11 cellular contexts compared by ENCODE assay signal in genomic region chr20:577167-577791, GRCh38. TPM values are rescaled to one million over a fixed set of nuclear protein-coding genes. Genes with fewer than 3 reads are reported as not detected.
DNase-seq lines count a peak whose midpoint lies in the region; ATAC-seq and TF ChIP-seq lines count a peak whose summit lies in the region.
"Had no signal": no experiment of that assay in that cellular context is flagged by ENCODE, and none has a peak within 500 bp of the region (broad histone marks: within the 10 kb centered on the region; RNA-seq: fewer than 3 reads in every experiment).

No MANE protein-coding gene starts in this region.

- H3K27me3 Mint-ChIP-seq in osteocyte (ENCODE audit: unreplicated experiment), result peaks cover 29% of the 10 kb centered on the region
- peaks cover 42% of the 10 kb centered on the region for H3K27me3 Mint-ChIP-seq in stimulated activated naive CD8-positive, alpha-beta T cell treated with anti-CD3 and anti-CD28 coated beads, Interleukin-15, amount 100 ng/mL, for 72 hours

- peak; percentile 23 for DNase-seq in DMS53 (lab: John Stamatoyannopoulos, UW)
- DNase-seq in DMS53 treated with DMSO at 0.1 percent for 48 hours (lab: John Stamatoyannopoulos, UW; ENCODE audit: unreplicated experiment), result no peak
- peak; percentile 38 for DNase-seq in NCI-H460 (ENCODE audit: extremely low read depth, low read depth)
- DNase-seq in astrocyte of the hippocampus (ENCODE audit: low read depth, low spot score), result peak; percentile 7
- no peak for DNase-seq in osteocyte (ENCODE audit: extremely low spot score, unreplicated experiment)
- no peak for DNase-seq in stimulated activated naive CD8-positive, alpha-beta T cell treated with anti-CD3 and anti-CD28 coated beads, Interleukin-15, amount 100 ng/mL, for 72 hours
- DNase-seq in NCI-H345 (lab: John Stamatoyannopoulos, UW), result no peak
- DNase-seq: 8988T, T-cell had no signal

- H3K36me3 Mint-ChIP-seq in osteocyte (ENCODE audit: unreplicated experiment), result no peaks in the 10 kb centered on the region
- H3K36me3 Mint-ChIP-seq: activated naive CD8-positive, alpha-beta T cell; T-cell had no signal

- no peak overlapping the region for H3K27ac Mint-ChIP-seq in osteocyte (ENCODE audit: unreplicated experiment)
- H3K27ac Mint-ChIP-seq in stimulated activated naive CD8-positive, alpha-beta T cell treated with anti-CD3 and anti-CD28 coated beads, Interleukin-15, amount 100 ng/mL, for 72 hours, result no peak overlapping the region
- H3K27ac Mint-ChIP-seq: activated naive CD8-positive, alpha-beta T cell; T-cell had no signal

- H3K4me1 Mint-ChIP-seq in osteocyte (ENCODE audit: unreplicated experiment), result peaks cover 3% of the 10 kb centered on the region
- H3K4me1 Mint-ChIP-seq in stimulated activated naive CD8-positive, alpha-beta T cell treated with anti-CD3 and anti-CD28 coated beads, Interleukin-15, amount 100 ng/mL, for 72 hours, result no peaks in the 10 kb centered on the region

- TF ChIP-seq CTCF in osteocyte (IDR thresholded peaks at IDR 0.05), result peak; percentile 16

- ATAC-seq in stimulated activated naive CD8-positive, alpha-beta T cell treated with anti-CD3 and anti-CD28 coated beads, Interleukin-15, amount 100 ng/mL, for 72 hours, result no peak
- no peak for ATAC-seq in GM19452 (IDR thresholded peaks at IDR 0.05; ENCODE audit: unreplicated experiment)
- ATAC-seq: T-cell had no signal

- no peak overlapping the region for H3K4me3 Mint-ChIP-seq in osteocyte (ENCODE audit: unreplicated experiment)
- no peak overlapping the region for H3K4me3 Mint-ChIP-seq in stimulated activated naive CD8-positive, alpha-beta T cell treated with anti-CD3 and anti-CD28 coated beads, Interleukin-15, amount 100 ng/mL, for 72 hours
- H3K4me3 Mint-ChIP-seq: activated naive CD8-positive, alpha-beta T cell; T-cell had no signal

- H3K9me3 Mint-ChIP-seq in osteocyte (ENCODE audit: unreplicated experiment), result no peaks in the 10 kb centered on the region
- no peaks in the 10 kb centered on the region for H3K9me3 Mint-ChIP-seq in stimulated activated naive CD8-positive, alpha-beta T cell treated with anti-CD3 and anti-CD28 coated beads, Interleukin-15, amount 100 ng/mL, for 72 hours
- H3K9me3 Mint-ChIP-seq: T-cell had no signal

RNA-seq across cellular contexts. Expression of gene TCF15, which starts 32.8 kb away (rescaled TPM):
- total RNA-seq in NCI-H460 (2014; rRNA removed; shearing (Covaris generic)), result 0.32 TPM in 1 of 2 replicates, not detected in the other
- not detected in 2 replicates for polyA plus RNA-seq in NCI-H460 (2014; cell fraction: nucleus; rRNA removed)
- not detected in 2 replicates for total RNA-seq in osteocyte
- total RNA-seq: T-cell had no signal

RNA-seq across cellular contexts. Expression of gene CSNK2A1, which starts 33.7 kb away (rescaled TPM):
- 108 and 124 TPM in 2 replicates for total RNA-seq in NCI-H460 (2014; rRNA removed; shearing (Covaris generic))
- 33.7 and 63.0 TPM in 2 replicates for polyA plus RNA-seq in NCI-H460 (2014; cell fraction: nucleus; rRNA removed)
- 129 TPM in 2 replicates for total RNA-seq in osteocyte

Comparison
In these comparisons a context has a peak if more than half of its experiments do, and no peak if none do; other contexts are left out.
1. DNase-seq: peak in DMS53 (single experiment), NCI-H460 (single experiment) and astrocyte of the hippocampus (single experiment); none in DMS53 treated with DMSO at 0.1 percent for 48 hours (single experiment), osteocyte (single experiment), stimulated activated naive CD8-positive, alpha-beta T cell treated with anti-CD3 and anti-CD28 coated beads, Interleukin-15, amount 100 ng/mL, for 72 hours (0 of 2) and NCI-H345 (single experiment).